17 cellular contexts compared by ENCODE assay signal in genomic region chr18:22434973-22435608, GRCh38. TPM values are rescaled to one million over a fixed set of nuclear protein-coding genes. Genes with fewer than 3 reads are reported as not detected.
A peak's percentile ranks its signal among the peaks of the same experiment; 100 is the strongest.
DNase-seq lines count a peak whose midpoint lies in the region; TF ChIP-seq lines count a peak whose summit lies in the region.
"Had no signal": no experiment of that assay in that cellular context is flagged by ENCODE, and none has a peak within 500 bp of the region (broad histone marks: within the 10 kb centered on the region; RNA-seq: fewer than 3 reads in every experiment).

No MANE protein-coding gene starts in this region.

- H3K4me1 ChIP-seq in prostate gland (replicated peaks) (no peaks in the 10 kb centered on the region), SJCRH30 (no peaks in the 10 kb centered on the region)

- H3K36me3 Mint-ChIP-seq in chondrocyte (ENCODE audit: low read depth) = no peaks in the 10 kb centered on the region
- H3K36me3 Mint-ChIP-seq: WTC11 had no signal

- intact Hi-C loops in prostate gland (cut with DNase I) = no loop called here

- H3K4me3 Mint-ChIP-seq in chondrocyte (ENCODE audit: unreplicated experiment) = no peak overlapping the region
- H3K4me3 Mint-ChIP-seq: WTC11 had no signal

- TF ChIP-seq CTCF in AG09309 (IDR thresholded peaks at IDR 0.05; ENCODE audit: control insufficient read depth, insufficient read depth, low read depth, low read length, missing control alignments) (no peak), chondrocyte (IDR thresholded peaks at IDR 0.05) (no peak), prostate gland (IDR thresholded peaks at IDR 0.05) (no peak)

- WGBS in prostate gland = 82% methylated on average over 5 of the region's 5 CpGs

- peak overlapping the region; percentile 59 for H3K27ac Mint-ChIP-seq in chondrocyte (ENCODE audit: unreplicated experiment)
- H3K27ac Mint-ChIP-seq: WTC11 had no signal

- H3K4me3 ChIP-seq in AG09309 (ENCODE audit: control insufficient read depth, low read depth, low read length) = no peak overlapping the region
- no peak overlapping the region for H3K4me3 ChIP-seq in prostate gland
- H3K4me3 ChIP-seq in SJCRH30 = no peak overlapping the region
- H3K4me3 ChIP-seq: body of pancreas, heart left ventricle had no signal

- H3K36me3 ChIP-seq in prostate gland (no peaks in the 10 kb centered on the region), SJCRH30 (no peaks in the 10 kb centered on the region)
- H3K36me3 ChIP-seq: heart left ventricle had no signal

- H3K4me1 Mint-ChIP-seq in chondrocyte (ENCODE audit: low read depth) = peaks cover 18% of the 10 kb centered on the region
- H3K4me1 Mint-ChIP-seq: WTC11 had no signal

- no peaks in the 10 kb centered on the region for H3K27me3 Mint-ChIP-seq in chondrocyte (ENCODE audit: low read depth)

- DNase-seq in AG09309 (ENCODE audit: low read depth) (peak; percentile 49), M059J (ENCODE audit: low read depth) (peak; percentile 72), chondrocyte (ENCODE audit: low spot score) (no peak), kidney tubule cell (ENCODE audit: low spot score) (peak; percentile 66), mucosa of gallbladder (ENCODE audit: low spot score) (no peak), prostate gland (ENCODE audit: low spot score) (no peak), SJCRH30 (no peak)
- no peak for DNase-seq in stimulated activated naive CD4-positive, alpha-beta T cell (lab: John Stamatoyannopoulos, UW)
- DNase-seq: activated effector memory CD4-positive, alpha-beta T cell treated with anti-CD3 and anti-CD28 coated beads, Interleukin-2, amount 50 U/mL, for 16 hours; body of pancreas; effector CD8-positive, alpha-beta T cell; heart left ventricle; left cardiac atrium; NCI-H1417; NCI-H446 treated with DMSO at 0.1 percent for 48 hours; stimulated activated CD4-positive, alpha-beta T cell treated with anti-CD3 and anti-CD28 coated beads, Interleukin-12 subunit alpha, Interleukin-12 subunit beta, amount 100 ng/mL, for 4 hours had no signal

- H3K27ac ChIP-seq in prostate gland (no peak overlapping the region), SJCRH30 (no peak overlapping the region)
- H3K27ac ChIP-seq: body of pancreas, heart left ventricle had no signal

- no peak for TF ChIP-seq POLR2A in prostate gland (IDR thresholded peaks at IDR 0.05)

- H3K27me3 ChIP-seq in prostate gland (replicated peaks; ENCODE audit: insufficient read depth) (no peaks in the 10 kb centered on the region), SJCRH30 (no peaks in the 10 kb centered on the region)
- H3K27me3 ChIP-seq: body of pancreas, heart left ventricle had no signal

- peaks cover 3% of the 10 kb centered on the region for H3K9me3 Mint-ChIP-seq in chondrocyte (ENCODE audit: low read depth)
- H3K9me3 Mint-ChIP-seq: WTC11 had no signal

- no peaks in the 10 kb centered on the region for H3K9me3 ChIP-seq in prostate gland
- no peaks in the 10 kb centered on the region for H3K9me3 ChIP-seq in SJCRH30 (replicated peaks)
- H3K9me3 ChIP-seq: body of pancreas, heart left ventricle had no signal

RNA-seq across cellular contexts. Expression of gene CTAGE1, which starts 17.4 kb away (rescaled TPM):
- total RNA-seq in M059J (2014; rRNA removed; shearing (Covaris generic)) = 0.15 TPM in 1 of 2 replicates, not detected in the other
- total RNA-seq in chondrocyte = 0.12 to 0.13 TPM in 2 of 3 replicates, not detected in the other
- total RNA-seq in mucosa of gallbladder = 0.06 TPM
- under 1 TPM in 1 of 2 donors, not detected in 1; 0.80 TPM for total RNA-seq in prostate gland
- total RNA-seq in SJCRH30 (2014; rRNA removed; shearing (Covaris generic)) = not detected in 2 replicates
- total RNA-seq: body of pancreas, heart left ventricle, left cardiac atrium, WTC11 had no signal

Comparison
In these comparisons a context has a peak if more than half of its experiments do, and no peak if none do; other contexts are left out.
1. DNase-seq: peak in AG09309 (single experiment), M059J (single experiment) and kidney tubule cell (single experiment); none in chondrocyte (single experiment), mucosa of gallbladder (single experiment), prostate gland (single experiment), stimulated activated naive CD4-positive, alpha-beta T cell (0 of 6) and SJCRH30 (0 of 2).